8 cellular contexts compared by ENCODE assay signal in genomic region chr11:126115253-126115540, GRCh38. TPM values are rescaled to one million over a fixed set of nuclear protein-coding genes. Genes with fewer than 3 reads are reported as not detected.
DNase-seq lines count a peak whose midpoint lies in the region; ATAC-seq and TF ChIP-seq lines count a peak whose summit lies in the region.

No MANE protein-coding gene starts in this region.

- DNase-seq in EH (ENCODE audit: low read depth) (peak; percentile 25), NCI-H82 (lab: John Stamatoyannopoulos, UW) (peak; percentile 85), Right ventricle myocardium superior (peak; percentile 84), sigmoid colon (peak; percentile 95), midbrain (lab: John Stamatoyannopoulos, UW) (no peak)
- DNase-seq in activated CD8-positive, alpha-beta memory T cell treated with anti-CD3 and anti-CD28 coated beads, Interleukin-2, amount 50 U/mL, for 48 hours: no peak

- H3K27ac ChIP-seq in sigmoid colon: peak overlapping the region; percentile 85 to 91 (median 89)

- H3K4me3 ChIP-seq in sigmoid colon: no peak overlapping the region

- peak in 1 of 4 donors; percentile 65 for TF ChIP-seq EP300 in sigmoid colon (IDR thresholded peaks at IDR 0.05)

- peaks cover 0 to 70% (median 67%) of the 10 kb centered on the region in 4 donors for H3K4me1 ChIP-seq in sigmoid colon

- intact Hi-C loops in Right ventricle myocardium superior (cut with DNase I): no loop called here
- intact Hi-C loops in sigmoid colon (cut with DNase I): loop anchor here (2.0 to 10.0 kb wide), 3 partner anchors 20 to 300 kb away; no protein-coding TSS in a partner anchor

- TF ChIP-seq POLR2A in sigmoid colon (IDR thresholded peaks at IDR 0.05): no peak

- no peaks in the 10 kb centered on the region for H3K27me3 ChIP-seq in sigmoid colon

- no peaks in the 10 kb centered on the region for H3K9me3 ChIP-seq in sigmoid colon

- TF ChIP-seq CTCF in sigmoid colon (IDR thresholded peaks at IDR 0.05): no peak

- no peaks in the 10 kb centered on the region for H3K36me3 ChIP-seq in sigmoid colon

- 19 to 28% methylated on average over 2 of the region's 2 CpGs for WGBS in sigmoid colon, 2 donors

- ATAC-seq in Right ventricle myocardium superior (ENCODE audit: poor library complexity): peak; percentile 67
- ATAC-seq in GM21423 (IDR thresholded peaks at IDR 0.05; ENCODE audit: unreplicated experiment): no peak
- ATAC-seq in HG02870 (IDR thresholded peaks at IDR 0.05; ENCODE audit: unreplicated experiment): no peak

RNA-seq across cellular contexts. Expression of gene CDON, which starts 52.5 kb away (rescaled TPM):
- total RNA-seq in Right ventricle myocardium superior (12.3 TPM), sigmoid colon (10 to 100 TPM; 48.9 to 88.1 (median 66.3) TPM)
- 1 to 10 TPM in 1 of 3 donors, under 1 TPM in 2; under 0.01 to 3.4 (median 0.60) TPM for polyA plus RNA-seq in sigmoid colon

Comparison
In these comparisons a context has a peak if more than half of its experiments do, and no peak if none do; other contexts are left out.
1. DNase-seq: peak in EH (single experiment), NCI-H82 (single experiment), Right ventricle myocardium superior (single experiment) and sigmoid colon (single experiment); none in activated CD8-positive, alpha-beta memory T cell treated with anti-CD3 and anti-CD28 coated beads, Interleukin-2, amount 50 U/mL, for 48 hours (single experiment) and midbrain (single experiment).